ENCODE assay signal across 1 cellular context in genomic region chr6:39791850-39792500, GRCh38.
TF ChIP-seq lines count a peak whose summit lies in the region.

TSS of gene DAAM2 (plus strand) at chr6:39792376. CDS start at chr6:39856303, 63,927 bp downstream.

TF ChIP-seq in HEK293, 187 proteins besides CTCF, POLR2A, EP300 and RAD21 (continued from another document):
- TF ChIP-seq, protein P1, sequence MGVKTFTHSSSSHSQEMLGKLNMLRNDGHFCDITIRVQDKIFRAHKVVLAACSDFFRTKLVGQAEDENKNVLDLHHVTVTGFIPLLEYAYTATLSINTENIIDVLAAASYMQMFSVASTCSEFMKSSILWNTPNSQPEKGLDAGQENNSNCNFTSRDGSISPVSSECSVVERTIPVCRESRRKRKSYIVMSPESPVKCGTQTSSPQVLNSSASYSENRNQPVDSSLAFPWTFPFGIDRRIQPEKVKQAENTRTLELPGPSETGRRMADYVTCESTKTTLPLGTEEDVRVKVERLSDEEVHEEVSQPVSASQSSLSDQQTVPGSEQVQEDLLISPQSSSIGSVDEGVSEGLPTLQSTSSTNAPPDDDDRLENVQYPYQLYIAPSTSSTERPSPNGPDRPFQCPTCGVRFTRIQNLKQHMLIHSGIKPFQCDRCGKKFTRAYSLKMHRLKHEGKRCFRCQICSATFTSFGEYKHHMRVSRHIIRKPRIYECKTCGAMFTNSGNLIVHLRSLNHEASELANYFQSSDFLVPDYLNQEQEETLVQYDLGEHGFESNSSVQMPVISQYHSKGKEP (tag by site-specific recombination; IDR thresholded peaks at IDR 0.05) = 0 out of 2 replicates have a peak, but pooled peaks have one; percentile 21
- TF ChIP-seq ZNF423 (tag by site-specific recombination; IDR thresholded peaks at IDR 0.05) (no peak), GLIS2 (tag by site-specific recombination; IDR thresholded peaks at IDR 0.05) (no peak), SETDB1 (IDR thresholded peaks at IDR 0.05; ENCODE audit: insufficient read length, low read length) (no peak), KLF8 (tag by site-specific recombination; IDR thresholded peaks at IDR 0.05) (no peak), ZBTB48 (tag by site-specific recombination; IDR thresholded peaks at IDR 0.05) (peak; percentile 54; the same call in 1 of the 2 replicates), ZBTB26 (tag by site-specific recombination; optimal IDR thresholded peaks at IDR 0.05) (peak; percentile 43), SALL2 (tag by site-specific recombination; IDR thresholded peaks at IDR 0.05; ENCODE audit: borderline replicate concordance) (no peak), ZNF341 (tag by site-specific recombination; IDR thresholded peaks at IDR 0.05; ENCODE audit: low read depth) (peak; percentile 19; the same call in 1 of the 2 replicates), ZNF223 (tag by site-specific recombination; IDR thresholded peaks at IDR 0.05) (no peak), ZNF335 (tag by site-specific recombination; conservative IDR thresholded peaks at IDR 0.05) (peak; percentile 84), ZFP41 (tag by site-specific recombination; IDR thresholded peaks at IDR 0.05; ENCODE audit: borderline replicate concordance) (no peak), ZNF146 (tag by site-specific recombination; IDR thresholded peaks at IDR 0.05) (no peak), KLF16 (tag by site-specific recombination; IDR thresholded peaks at IDR 0.05) (no peak), HOXD13 (CRISPR knock-in tag; IDR thresholded peaks at IDR 0.05; ENCODE audit: borderline replicate concordance) (no peak), ZNF530 (tag by site-specific recombination; IDR thresholded peaks at IDR 0.05; ENCODE audit: low read depth) (no peak)
- TF ChIP-seq, protein P2, sequence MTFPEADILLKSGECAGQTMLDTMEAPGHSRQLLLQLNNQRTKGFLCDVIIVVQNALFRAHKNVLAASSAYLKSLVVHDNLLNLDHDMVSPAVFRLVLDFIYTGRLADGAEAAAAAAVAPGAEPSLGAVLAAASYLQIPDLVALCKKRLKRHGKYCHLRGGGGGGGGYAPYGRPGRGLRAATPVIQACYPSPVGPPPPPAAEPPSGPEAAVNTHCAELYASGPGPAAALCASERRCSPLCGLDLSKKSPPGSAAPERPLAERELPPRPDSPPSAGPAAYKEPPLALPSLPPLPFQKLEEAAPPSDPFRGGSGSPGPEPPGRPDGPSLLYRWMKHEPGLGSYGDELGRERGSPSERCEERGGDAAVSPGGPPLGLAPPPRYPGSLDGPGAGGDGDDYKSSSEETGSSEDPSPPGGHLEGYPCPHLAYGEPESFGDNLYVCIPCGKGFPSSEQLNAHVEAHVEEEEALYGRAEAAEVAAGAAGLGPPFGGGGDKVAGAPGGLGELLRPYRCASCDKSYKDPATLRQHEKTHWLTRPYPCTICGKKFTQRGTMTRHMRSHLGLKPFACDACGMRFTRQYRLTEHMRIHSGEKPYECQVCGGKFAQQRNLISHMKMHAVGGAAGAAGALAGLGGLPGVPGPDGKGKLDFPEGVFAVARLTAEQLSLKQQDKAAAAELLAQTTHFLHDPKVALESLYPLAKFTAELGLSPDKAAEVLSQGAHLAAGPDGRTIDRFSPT (tag by site-specific recombination; IDR thresholded peaks at IDR 0.05) = no peak
- TF ChIP-seq, protein P3, sequence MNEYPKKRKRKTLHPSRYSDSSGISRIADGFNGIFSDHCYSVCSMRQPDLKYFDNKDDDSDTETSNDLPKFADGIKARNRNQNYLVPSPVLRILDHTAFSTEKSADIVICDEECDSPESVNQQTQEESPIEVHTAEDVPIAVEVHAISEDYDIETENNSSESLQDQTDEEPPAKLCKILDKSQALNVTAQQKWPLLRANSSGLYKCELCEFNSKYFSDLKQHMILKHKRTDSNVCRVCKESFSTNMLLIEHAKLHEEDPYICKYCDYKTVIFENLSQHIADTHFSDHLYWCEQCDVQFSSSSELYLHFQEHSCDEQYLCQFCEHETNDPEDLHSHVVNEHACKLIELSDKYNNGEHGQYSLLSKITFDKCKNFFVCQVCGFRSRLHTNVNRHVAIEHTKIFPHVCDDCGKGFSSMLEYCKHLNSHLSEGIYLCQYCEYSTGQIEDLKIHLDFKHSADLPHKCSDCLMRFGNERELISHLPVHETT (tag by site-specific recombination; IDR thresholded peaks at IDR 0.05) = no peak
